Comparison of ENCODE assay signal across 28 cellular contexts in the genomic region with DNA sequence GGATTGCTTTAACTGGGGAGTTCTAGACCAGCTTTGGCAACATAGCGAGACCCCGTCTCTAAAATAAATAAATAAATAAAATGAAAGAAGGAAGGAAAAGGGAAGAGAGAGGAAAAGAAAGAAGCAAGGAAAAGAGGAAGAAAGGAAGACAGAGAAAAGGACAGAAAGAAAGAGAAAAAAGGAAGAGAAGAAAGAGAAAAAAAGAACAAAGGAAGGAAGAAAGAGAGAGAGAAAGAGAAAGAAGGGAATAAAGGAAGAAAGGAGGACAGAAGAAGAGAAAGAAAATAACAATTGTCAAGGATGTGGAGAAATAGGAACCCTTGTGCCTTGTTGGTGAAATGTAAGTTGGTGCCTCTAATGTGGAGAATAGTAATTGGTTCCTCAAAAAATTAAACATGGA.
"Had no signal": no experiment of that assay in that cellular context is flagged by ENCODE, and none has a peak within 500 bp of the region (broad histone marks: within the 10 kb centered on the region; RNA-seq: fewer than 3 reads in every experiment).

No MANE protein-coding gene starts in this region.

- H3K9ac ChIP-seq: neural progenitor cell, parathyroid adenoma had no signal

- ATAC-seq: psoas muscle; right cardiac atrium; right lobe of liver; stimulated activated effector memory CD8-positive, alpha-beta T cell treated with anti-CD3 and anti-CD28 coated beads, Interleukin-12 subunit alpha, Interleukin-12 subunit beta, amount 100 ng/mL, for 72 hours; stimulated activated naive B cell treated with anti-CD40 and anti-IgM and Interleukin-4, amounts not matched to agents 10 μg/mL and 1 μg/mL and 100 μg/mL, for 72 hours had no signal

- H3K27me3 ChIP-seq: neural progenitor cell, ovary, right lobe of liver, sigmoid colon, stomach, thyroid gland, tibial nerve, upper lobe of left lung, vagina had no signal

- H3K4me1 Mint-ChIP-seq: neural progenitor cell; stimulated activated naive B cell treated with anti-CD40 and anti-IgM and Interleukin-4, amounts not matched to agents 10 μg/mL and 1 μg/mL and 100 μg/mL, for 72 hours had no signal

- H3K79me2 ChIP-seq: parathyroid adenoma had no signal

- H3K9me3 ChIP-seq: ovary, psoas muscle, right lobe of liver, sigmoid colon, stomach, thoracic aorta, thyroid gland, tibial nerve, upper lobe of left lung, vagina had no signal

- H3K4me3 ChIP-seq: neural progenitor cell, ovary, psoas muscle, right lobe of liver, sigmoid colon, stomach, thoracic aorta, thyroid gland, tibial nerve, upper lobe of left lung, vagina had no signal

- H3K27ac ChIP-seq: neural progenitor cell, ovary, parathyroid adenoma, psoas muscle, right lobe of liver, sigmoid colon, stomach, thoracic aorta, tibial nerve, vagina had no signal

- H3K36me3 Mint-ChIP-seq: neural progenitor cell; stimulated activated effector memory CD8-positive, alpha-beta T cell treated with anti-CD3 and anti-CD28 coated beads, Interleukin-12 subunit alpha, Interleukin-12 subunit beta, amount 100 ng/mL, for 72 hours; stimulated activated naive B cell treated with anti-CD40 and anti-IgM and Interleukin-4, amounts not matched to agents 10 μg/mL and 1 μg/mL and 100 μg/mL, for 72 hours had no signal

- H3K27me3 Mint-ChIP-seq: progenitor cell of endocrine pancreas; stimulated activated naive CD8-positive, alpha-beta T cell treated with anti-CD3 and anti-CD28 coated beads, Interleukin-15, Interleukin-2, amounts not matched to agents 100 ng/mL and 50 ng/mL, for 24 hours had no signal

- H3K36me3 ChIP-seq: neural progenitor cell, ovary, right lobe of liver, sigmoid colon, stomach, thoracic aorta, thyroid gland, tibial nerve, upper lobe of left lung, vagina had no signal

- H3K4me3 Mint-ChIP-seq: nephron; neural progenitor cell; stimulated activated effector memory CD8-positive, alpha-beta T cell treated with anti-CD3 and anti-CD28 coated beads, Interleukin-12 subunit alpha, Interleukin-12 subunit beta, amount 100 ng/mL, for 72 hours; stimulated activated naive B cell treated with anti-CD40 and anti-IgM and Interleukin-4, amounts not matched to agents 10 μg/mL and 1 μg/mL and 100 μg/mL, for 72 hours; stimulated activated naive CD8-positive, alpha-beta T cell treated with anti-CD3 and anti-CD28 coated beads, Interleukin-15, Interleukin-2, amounts not matched to agents 100 ng/mL and 50 ng/mL, for 24 hours had no signal

- H2AFZ ChIP-seq: parathyroid adenoma had no signal

- DNase-seq: occipital lobe; ovary; posterior cingulate gyrus; psoas muscle; right cardiac atrium; right lobe of liver; sigmoid colon; small intestine; stimulated activated CD4-positive, alpha-beta T cell treated with anti-CD3 and anti-CD28 coated beads, Interleukin-15, amount 100 ng/mL, for 24 hours; stimulated activated CD4-positive, alpha-beta T cell treated with anti-CD3 and anti-CD28 coated beads, Interleukin-2, amount 100 ng/mL, for 24 hours; stimulated activated CD4-positive, alpha-beta T cell treated with anti-CD3 and anti-CD28 coated beads, Interleukin-2, amount 100 ng/mL, for 48 hours; stimulated activated CD4-positive, alpha-beta T cell treated with anti-CD3 and anti-CD28 coated beads, Interleukin-4, amount 100 ng/mL, for 24 hours; stimulated activated naive B cell treated with anti-CD40 and anti-IgM and Interleukin-4, amounts not matched to agents 10 μg/mL and 1 μg/mL and 100 μg/mL, for 72 hours; stimulated activated naive CD4-positive, alpha-beta T cell treated with Interleukin-2 at 50 U/mL for 16 hours; stomach; trophoblast cell; upper lobe of left lung had no signal

- H3K27ac Mint-ChIP-seq: nephron; neural progenitor cell; progenitor cell of endocrine pancreas; stimulated activated effector memory CD8-positive, alpha-beta T cell treated with anti-CD3 and anti-CD28 coated beads, Interleukin-12 subunit alpha, Interleukin-12 subunit beta, amount 100 ng/mL, for 72 hours; stimulated activated naive B cell treated with anti-CD40 and anti-IgM and Interleukin-4, amounts not matched to agents 10 μg/mL and 1 μg/mL and 100 μg/mL, for 72 hours; stimulated activated naive CD8-positive, alpha-beta T cell treated with anti-CD3 and anti-CD28 coated beads, Interleukin-15, Interleukin-2, amounts not matched to agents 100 ng/mL and 50 ng/mL, for 24 hours had no signal

- FAIRE-seq: small intestine, urothelium cell line had no signal

- H3K9me3 Mint-ChIP-seq: nephron; neural progenitor cell; stimulated activated effector memory CD8-positive, alpha-beta T cell treated with anti-CD3 and anti-CD28 coated beads, Interleukin-12 subunit alpha, Interleukin-12 subunit beta, amount 100 ng/mL, for 72 hours; stimulated activated naive B cell treated with anti-CD40 and anti-IgM and Interleukin-4, amounts not matched to agents 10 μg/mL and 1 μg/mL and 100 μg/mL, for 72 hours; stimulated activated naive CD8-positive, alpha-beta T cell treated with anti-CD3 and anti-CD28 coated beads, Interleukin-15, Interleukin-2, amounts not matched to agents 100 ng/mL and 50 ng/mL, for 24 hours had no signal

- H3K4me1 ChIP-seq: parathyroid adenoma, psoas muscle, right lobe of liver, sigmoid colon, stomach, tibial nerve had no signal

- H3K4me2 ChIP-seq: neural progenitor cell had no signal
